ENCODE assay signal across 8 cellular contexts in the genomic region with DNA sequence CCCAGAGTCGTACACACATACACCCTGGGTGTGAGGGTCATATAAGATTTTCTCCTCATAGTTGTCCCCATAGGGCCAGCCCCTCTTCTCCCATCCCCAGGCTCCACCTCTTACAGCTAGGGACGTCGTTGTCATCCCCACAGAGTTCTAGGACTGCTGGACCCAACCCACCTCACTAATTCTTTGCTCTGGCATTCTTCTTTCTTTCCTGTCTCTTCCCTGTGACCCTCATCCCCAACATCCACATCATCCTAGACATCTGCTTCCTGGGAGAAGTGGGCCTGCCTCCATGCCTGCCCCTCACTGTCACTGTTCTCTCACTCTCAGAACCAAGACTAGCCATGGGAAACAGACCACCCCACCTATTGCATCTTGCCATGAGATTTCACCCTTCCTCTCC. TPM values are rescaled to one million over a fixed set of nuclear protein-coding genes. Genes with fewer than 3 reads are reported as not detected.
DNase-seq lines count a peak whose midpoint lies in the region; ATAC-seq and TF ChIP-seq lines count a peak whose summit lies in the region.

No MANE protein-coding gene starts in this region.

- H3K4me2 ChIP-seq in DND-41 (ENCODE audit: insufficient read depth, low read length) (peak overlapping the region; percentile 67), fibroblast of lung (ENCODE audit: extremely low read depth, insufficient read depth, low read length) (peak overlapping the region; percentile 93)

- H2AFZ ChIP-seq in DND-41 (ENCODE audit: low read depth, low read length), result no peak overlapping the region
- H2AFZ ChIP-seq in fibroblast of lung (ENCODE audit: low read length), result no peak overlapping the region

- no peak for DNase-seq in DND-41
- no peak for DNase-seq in SJCRH30
- no peak for DNase-seq in fibroblast of lung (ENCODE audit: low read depth in 2 of 2)
- DNase-seq in prostate gland (ENCODE audit: low spot score), result no peak
- no peak for DNase-seq in effector CD8-positive, alpha-beta T cell (lab: John Stamatoyannopoulos, UW)
- no peak for DNase-seq in posterior vena cava (ENCODE audit: low spot score)

- 12% methylated on average over 3 of the region's 3 CpGs for WGBS in prostate gland

- TF ChIP-seq CTCF in DND-41 (IDR thresholded peaks at IDR 0.05; ENCODE audit: borderline replicate concordance, extremely low read depth, low read length, poor library complexity, severe bottlenecking) (no peak), fibroblast of lung (conservative IDR thresholded peaks at IDR 0.05 in 1 of 2, IDR thresholded peaks at IDR 0.05 in 1 of 2; ENCODE audit: low read depth in 1 of 2, low read length in 2 of 2) (no peak), prostate gland (IDR thresholded peaks at IDR 0.05) (no peak)

- H3K4me3 ChIP-seq in DND-41 (ENCODE audit: low read depth in 1 of 2, low read length in 2 of 2) (peak overlapping the region; percentile 92 to 98; a peak in 3 of 4 replicates), SJCRH30 (peak overlapping the region; percentile 94), fibroblast of lung (replicated peaks in 1 of 4; ENCODE audit: control extremely low read depth in 1 of 4, insufficient read depth in 1 of 4, low read depth in 3 of 4, low read length in 4 of 4) (peak overlapping the region; percentile 88 to 99 (median 95)), prostate gland (peak overlapping the region; percentile 71 to 87)

- H3K27ac ChIP-seq in DND-41 (ENCODE audit: low read length) (peak overlapping the region; percentile 78), SJCRH30 (no peak overlapping the region), fibroblast of lung (ENCODE audit: insufficient read depth, low read length) (peak overlapping the region; percentile 58), prostate gland (peak overlapping the region; percentile 71 to 83)

- H3K36me3 ChIP-seq in DND-41 (ENCODE audit: insufficient read depth, low read length), result peaks cover 42% of the 10 kb centered on the region
- peaks cover 8% of the 10 kb centered on the region for H3K36me3 ChIP-seq in SJCRH30
- peaks cover 2% of the 10 kb centered on the region for H3K36me3 ChIP-seq in fibroblast of lung (ENCODE audit: control insufficient read depth, insufficient read depth, low read length)
- no peaks in the 10 kb centered on the region for H3K36me3 ChIP-seq in prostate gland

- H3K27me3 ChIP-seq in DND-41 (ENCODE audit: insufficient read depth, low read length, poor library complexity) (no peaks in the 10 kb centered on the region), SJCRH30 (no peaks in the 10 kb centered on the region), fibroblast of lung (ENCODE audit: control insufficient read depth, insufficient read depth, low read length) (no peaks in the 10 kb centered on the region), prostate gland (replicated peaks; ENCODE audit: insufficient read depth) (no peaks in the 10 kb centered on the region)

- H4K20me1 ChIP-seq in DND-41 (ENCODE audit: insufficient read depth, low read length) (peaks cover 7% of the 10 kb centered on the region; the same call in 1 of the 2 replicates), fibroblast of lung (ENCODE audit: control insufficient read depth, extremely low read depth, insufficient read depth, low read length) (no peaks in the 10 kb centered on the region)

- ATAC-seq in DND-41 (ENCODE audit: insufficient read depth, low read depth) (no peak), HG02973 (IDR thresholded peaks at IDR 0.05; ENCODE audit: unreplicated experiment) (no peak), HG02588 (IDR thresholded peaks at IDR 0.05; ENCODE audit: unreplicated experiment) (no peak)

- intact Hi-C loops in prostate gland (cut with DNase I) (loop anchor here (5.0 kb wide), 1 partner anchor 348 kb away; a partner anchor contains a TSS), posterior vena cava (cut with DNase I) (loop anchor here in 1 of 2 donors (10.0 kb wide), 1 partner anchor 575 kb away; a partner anchor contains a TSS)

- H3K9me3 ChIP-seq in DND-41 (ENCODE audit: insufficient read depth, low read length, severe bottlenecking), result no peaks in the 10 kb centered on the region
- H3K9me3 ChIP-seq in SJCRH30 (replicated peaks), result no peaks in the 10 kb centered on the region
- H3K9me3 ChIP-seq in fibroblast of lung (ENCODE audit: control insufficient read depth, insufficient read depth, low read depth, low read length), result no peaks in the 10 kb centered on the region
- no peaks in the 10 kb centered on the region for H3K9me3 ChIP-seq in prostate gland

- H3K9ac ChIP-seq in DND-41 (ENCODE audit: low read depth, low read length) (peak overlapping the region; percentile 86), fibroblast of lung (ENCODE audit: insufficient read depth, low read length) (no peak overlapping the region)

- no peak for TF ChIP-seq POLR2A in prostate gland (IDR thresholded peaks at IDR 0.05)

- H3K4me1 ChIP-seq in DND-41 (ENCODE audit: insufficient read depth, low read length) (peaks cover 60% of the 10 kb centered on the region), SJCRH30 (peaks cover 7% of the 10 kb centered on the region; the same call in 1 of the 2 replicates), fibroblast of lung (ENCODE audit: control insufficient read depth, extremely low read depth, insufficient read depth, low read length) (peaks cover 13% of the 10 kb centered on the region), prostate gland (replicated peaks) (peaks cover 14% of the 10 kb centered on the region)

- H3K79me2 ChIP-seq in DND-41 (ENCODE audit: insufficient read depth, low read length) (peaks cover 70% of the 10 kb centered on the region), fibroblast of lung (ENCODE audit: control insufficient read depth, insufficient read depth, low read length) (peaks cover 45% of the 10 kb centered on the region)

RNA-seq across cellular contexts. Expression of a gene that starts 1.1 kb away (rescaled TPM):
- 49.8 and 52.2 TPM in 2 replicates for total RNA-seq in SJCRH30 (2014; rRNA removed; shearing (Covaris generic))
- total RNA-seq in fibroblast of lung (16.4 and 26.4 TPM in 2 replicates), prostate gland (100 to 1,000 TPM in 1 of 2 donors, 10 to 100 TPM in 1; 76.8 to 282 TPM), posterior vena cava (100 to 1,000 TPM in 1 of 2 donors, 10 to 100 TPM in 1; 97.6 to 110 TPM)
- polyA plus RNA-seq in fibroblast of lung, result 141 and 169 TPM in 2 replicates
- 144 and 162 TPM in 2 replicates for polyA plus RNA-seq in fibroblast of lung (2012)
- 195 and 196 TPM in 2 replicates for polyA minus RNA-seq in fibroblast of lung (ENCODE audit: low replicate concordance)
